16 cellular contexts compared by ENCODE assay signal in genomic region chr6:24273471-24273870, GRCh38.
A peak's percentile ranks its signal among the peaks of the same experiment; 100 is the strongest.
DNase-seq lines count a peak whose midpoint lies in the region; ATAC-seq, FAIRE-seq and TF ChIP-seq lines count a peak whose summit lies in the region.
"Had no signal": no experiment of that assay in that cellular context is flagged by ENCODE, and none has a peak within 500 bp of the region (broad histone marks: within the 10 kb centered on the region; RNA-seq: fewer than 3 reads in every experiment).

No MANE protein-coding gene starts in this region.

- H3K4me3 ChIP-seq in astrocyte (ENCODE audit: insufficient read depth, low read depth, low read length) = no peak overlapping the region
- H3K4me3 ChIP-seq: esophagus muscularis mucosa had no signal

- H3K27me3 ChIP-seq in astrocyte (ENCODE audit: insufficient read depth, low read length) = no peaks in the 10 kb centered on the region
- H3K27me3 ChIP-seq: esophagus muscularis mucosa had no signal

- no peaks in the 10 kb centered on the region for H3K27me3 Mint-ChIP-seq in astrocyte (ENCODE audit: low read depth, unreplicated experiment)
- no peaks in the 10 kb centered on the region for H3K27me3 Mint-ChIP-seq in mesothelial cell of epicardium (ENCODE audit: low read depth)
- H3K27me3 Mint-ChIP-seq in activated T-cell treated with anti-CD3 and anti-CD28 coated beads, Interleukin-2, amount 50 U/mL, for 4 hours (ENCODE audit: low read depth) = peaks cover 17% of the 10 kb centered on the region

- no peaks in the 10 kb centered on the region for H3K9me3 Mint-ChIP-seq in astrocyte (ENCODE audit: unreplicated experiment)
- H3K9me3 Mint-ChIP-seq in mesothelial cell of epicardium = no peaks in the 10 kb centered on the region
- H3K9me3 Mint-ChIP-seq in activated T-cell treated with anti-CD3 and anti-CD28 coated beads, Interleukin-2, amount 50 U/mL, for 4 hours = no peaks in the 10 kb centered on the region

- no peaks in the 10 kb centered on the region for H3K36me3 ChIP-seq in astrocyte (ENCODE audit: insufficient read depth, low read length)
- H3K36me3 ChIP-seq: esophagus muscularis mucosa had no signal

- H3K9ac ChIP-seq in astrocyte (ENCODE audit: low read length) = no peak overlapping the region

- no peak overlapping the region for H3K27ac Mint-ChIP-seq in astrocyte (ENCODE audit: unreplicated experiment)
- H3K27ac Mint-ChIP-seq in mesothelial cell of epicardium = peak overlapping the region; percentile 60
- H3K27ac Mint-ChIP-seq: activated naive CD8-positive, alpha-beta T cell had no signal

- no peak overlapping the region for H3K4me3 Mint-ChIP-seq in astrocyte (ENCODE audit: unreplicated experiment)
- H3K4me3 Mint-ChIP-seq in mesothelial cell of epicardium = no peak overlapping the region
- H3K4me3 Mint-ChIP-seq in activated T-cell treated with anti-CD3 and anti-CD28 coated beads, Interleukin-2, amount 50 U/mL, for 4 hours = no peak overlapping the region
- H3K4me3 Mint-ChIP-seq: activated naive CD8-positive, alpha-beta T cell had no signal

- DNase-seq in Daoy (ENCODE audit: low read depth) = peak; percentile 38
- peak; percentile 45 for DNase-seq in M059J (ENCODE audit: low read depth)
- peak; percentile 21 for DNase-seq in astrocyte (ENCODE audit: low read depth)
- DNase-seq in mesothelial cell of epicardium (ENCODE audit: low spot score in 2 of 2, unreplicated experiment in 2 of 2) = no peak
- DNase-seq in activated T-cell treated with anti-CD3 and anti-CD28 coated beads, Interleukin-2, amount 50 U/mL, for 4 hours = no peak
- DNase-seq in foreskin melanocyte = no peak
- DNase-seq in A172 (ENCODE audit: low spot score) = no peak
- no peak for DNase-seq in AG08395 (ENCODE audit: low spot score)
- DNase-seq: C1 segment of cervical spinal cord; MV-4-11; stimulated activated naive CD4-positive, alpha-beta T cell had no signal

- no peak overlapping the region for H3K4me2 ChIP-seq in astrocyte (ENCODE audit: low read length)

- no peak overlapping the region for H3K27ac ChIP-seq in astrocyte (ENCODE audit: low read depth, low read length)
- H3K27ac ChIP-seq: esophagus muscularis mucosa, VCaP had no signal

- H2AFZ ChIP-seq in astrocyte (ENCODE audit: low read depth, low read length) = no peak overlapping the region

- H3K36me3 Mint-ChIP-seq in astrocyte (ENCODE audit: low read depth, unreplicated experiment) = no peaks in the 10 kb centered on the region
- H3K36me3 Mint-ChIP-seq in mesothelial cell of epicardium = no peaks in the 10 kb centered on the region
- H3K36me3 Mint-ChIP-seq in activated T-cell treated with anti-CD3 and anti-CD28 coated beads, Interleukin-2, amount 50 U/mL, for 4 hours (ENCODE audit: insufficient read depth) = no peaks in the 10 kb centered on the region
- H3K36me3 Mint-ChIP-seq: activated naive CD8-positive, alpha-beta T cell had no signal

- TF ChIP-seq CTCF in astrocyte (IDR thresholded peaks at IDR 0.05; ENCODE audit: insufficient read depth, low read depth, low read length) (no peak), mesothelial cell of epicardium (IDR thresholded peaks at IDR 0.05; ENCODE audit: unreplicated experiment) (no peak)

- no peaks in the 10 kb centered on the region for H3K4me1 ChIP-seq in astrocyte (ENCODE audit: insufficient read depth, low read length)
- H3K4me1 ChIP-seq: esophagus muscularis mucosa had no signal

- no peak for FAIRE-seq in astrocyte (lab: Jason Lieb, UNC)
- FAIRE-seq: colon had no signal

- H3K4me1 Mint-ChIP-seq in astrocyte (ENCODE audit: low read depth, unreplicated experiment) (no peaks in the 10 kb centered on the region), mesothelial cell of epicardium (peaks cover 62% of the 10 kb centered on the region)
- H3K4me1 Mint-ChIP-seq in activated T-cell treated with anti-CD3 and anti-CD28 coated beads, Interleukin-2, amount 50 U/mL, for 4 hours (ENCODE audit: low read depth) = no peaks in the 10 kb centered on the region

- H3K79me2 ChIP-seq in astrocyte (ENCODE audit: insufficient read depth, low read length) = no peaks in the 10 kb centered on the region

- H3K9me3 ChIP-seq in astrocyte (ENCODE audit: insufficient read depth, low read depth, low read length) = no peaks in the 10 kb centered on the region
- H3K9me3 ChIP-seq: esophagus muscularis mucosa had no signal

- H4K20me1 ChIP-seq in astrocyte (ENCODE audit: insufficient read depth, low read length) = no peaks in the 10 kb centered on the region

- ATAC-seq in activated T-cell treated with anti-CD3 and anti-CD28 coated beads, Interleukin-2, amount 50 U/mL, for 4 hours = no peak
- ATAC-seq: HCT116 had no signal

Comparison
In these comparisons a context has a peak if more than half of its experiments do, and no peak if none do; other contexts are left out.
1. DNase-seq: peak in Daoy (single experiment), M059J (single experiment) and astrocyte (single experiment); none in mesothelial cell of epicardium (0 of 2), activated T-cell treated with anti-CD3 and anti-CD28 coated beads, Interleukin-2, amount 50 U/mL, for 4 hours (single experiment), foreskin melanocyte (single experiment), A172 (single experiment) and AG08395 (single experiment).